ENCODE assay signal across 29 cellular contexts in genomic region chr3:196559826-196560225, GRCh38. TPM values are rescaled to one million over a fixed set of nuclear protein-coding genes. Genes with fewer than 3 reads are reported as not detected.
A peak's percentile ranks its signal among the peaks of the same experiment; 100 is the strongest.
DNase-seq lines count a peak whose midpoint lies in the region; ATAC-seq and TF ChIP-seq lines count a peak whose summit lies in the region.
"Had no signal": no experiment of that assay in that cellular context is flagged by ENCODE, and none has a peak within 500 bp of the region (broad histone marks: within the 10 kb centered on the region; RNA-seq: fewer than 3 reads in every experiment).

No MANE protein-coding gene starts in this region.

- H3K27ac Mint-ChIP-seq in T-cell: peak overlapping the region; percentile 40 to 63
- H3K27ac Mint-ChIP-seq: activated CD4-positive, alpha-beta T cell treated with anti-CD3 and anti-CD28 coated beads for 36 hours; GM23338 had no signal

- no peak overlapping the region for H3K4me3 ChIP-seq in AG04449 (ENCODE audit: low read depth, low read length)
- no peak overlapping the region for H3K4me3 ChIP-seq in fibroblast of villous mesenchyme (ENCODE audit: low read depth, low read length)
- H3K4me3 ChIP-seq: GM23338, left ventricle myocardium inferior, Peyer's patch, skin epidermis, transverse colon had no signal

- H3K27me3 Mint-ChIP-seq in T-cell: no peaks in the 10 kb centered on the region
- H3K27me3 Mint-ChIP-seq: activated CD4-positive, alpha-beta T cell treated with anti-CD3 and anti-CD28 coated beads for 36 hours; stimulated activated memory B cell treated with anti-CD40 and anti-IgM and Interleukin-4, amounts not matched to agents 10 μg/mL and 1 μg/mL and 100 μg/mL, for 72 hours had no signal

- POLR2A ChIA-PET in AG04449 (lab: Yijun Ruan, JAX) (no interaction called here), T-cell (lab: Charles Lee) (interaction anchor here in 1 of 2 donors (0.7 kb wide), 1 partner anchor 160 kb away, joined by 4 read pairs; no protein-coding TSS in a partner anchor)

- DNase-seq in AG04449 (ENCODE audit: low read depth, low spot score) (peak; percentile 2), EL (peak; percentile 52), T-cell (no peak), fibroblast of villous mesenchyme (ENCODE audit: low read depth) (peak; percentile 15), iPS-NIHi11 (ENCODE audit: low spot score) (no peak), GOT3 (lab: John Stamatoyannopoulos, UW) (no peak)
- DNase-seq: activated CD4-positive, alpha-beta T cell treated with anti-CD3 and anti-CD28 coated beads for 36 hours; activated naive CD4-positive, alpha-beta T cell treated with anti-CD3 and anti-CD28 coated beads, Interleukin-2, amount 50 U/mL, for 16 hours; C1 segment of cervical spinal cord; GF-D8; glutamatergic neuron; islet precursor cell; KBM-7; left ventricle myocardium inferior; mesendoderm; MM.1S; NCI-H1105 treated with DMSO at 0.1 percent for 48 hours; NCI-H345; Peyer's patch; retina; SIG-M5; T-helper 9 cell; transverse colon had no signal

- TF ChIP-seq CTCF in AG04449 (IDR thresholded peaks at IDR 0.05; ENCODE audit: insufficient read depth, low read length, missing control alignments) (no peak), fibroblast of villous mesenchyme (IDR thresholded peaks at IDR 0.05; ENCODE audit: insufficient read depth, low read depth, low read length) (no peak)

- H3K9me3 Mint-ChIP-seq in T-cell: no peaks in the 10 kb centered on the region
- H3K9me3 Mint-ChIP-seq: GM23338; neural crest cell; stimulated activated memory B cell treated with anti-CD40 and anti-IgM and Interleukin-4, amounts not matched to agents 10 μg/mL and 1 μg/mL and 100 μg/mL, for 72 hours had no signal

- H3K4me3 Mint-ChIP-seq in T-cell: no peak overlapping the region
- H3K4me3 Mint-ChIP-seq: activated CD4-positive, alpha-beta T cell treated with anti-CD3 and anti-CD28 coated beads for 36 hours; GM23338; neural crest cell; stimulated activated memory B cell treated with anti-CD40 and anti-IgM and Interleukin-4, amounts not matched to agents 10 μg/mL and 1 μg/mL and 100 μg/mL, for 72 hours had no signal

- peaks cover 26% of the 10 kb centered on the region for H3K36me3 Mint-ChIP-seq in T-cell

- ATAC-seq in T-cell (replicated peaks in 1 of 4) (peak in 2 of 4 experiments; percentile 30 to 47), GM21786 (IDR thresholded peaks at IDR 0.05; ENCODE audit: unreplicated experiment) (no peak)
- ATAC-seq: activated CD4-positive, alpha-beta T cell treated with anti-CD3 and anti-CD28 coated beads for 36 hours; GM23338; stimulated activated memory B cell treated with anti-CD40 and anti-IgM and Interleukin-4, amounts not matched to agents 10 μg/mL and 1 μg/mL and 100 μg/mL, for 72 hours had no signal

- CTCF ChIA-PET in AG04449 (lab: Yijun Ruan, JAX): no interaction called here
- CTCF ChIA-PET in T-cell (lab: Charles Lee): interaction anchor here in 1 of 2 donors (1.0 kb wide), 1 partner anchor 310 kb away, joined by 3 read pairs; no protein-coding TSS in a partner anchor

- peaks cover 34 to 52% (median 52%) of the 10 kb centered on the region in 3 donors for H3K4me1 Mint-ChIP-seq in T-cell
- H3K4me1 Mint-ChIP-seq: GM23338, neural crest cell had no signal

RNA-seq across cellular contexts. Expression of gene WDR53, which starts 8.5 kb away (rescaled TPM):
- total RNA-seq in T-cell (10 to 100 TPM; 19.2 to 29.8 (median 25.5) TPM), fibroblast of villous mesenchyme (5.5 and 6.9 TPM in 2 replicates)

RNA-seq across cellular contexts. Expression of gene FBXO45, which starts 8.6 kb away (rescaled TPM):
- total RNA-seq in T-cell (1 to 10 TPM; 4.9 to 9.5 (median 8.2) TPM), fibroblast of villous mesenchyme (9.3 and 12.5 TPM in 2 replicates)

RNA-seq across cellular contexts. Expression of gene SMCO1, which starts 44.7 kb away (rescaled TPM):
- total RNA-seq in T-cell (not detected), fibroblast of villous mesenchyme (under 0.01 TPM in 1 of 2 replicates, not detected in the other)
- total RNA-seq: activated CD4-positive, alpha-beta T cell treated with anti-CD3 and anti-CD28 coated beads for 36 hours; GM23338; neural crest cell; Peyer's patch; subcutaneous adipose tissue; transverse colon had no signal

RNA-seq across cellular contexts. Expression of gene RNF168, which starts 56.3 kb away (rescaled TPM):
- total RNA-seq in T-cell (10 to 100 TPM; 27.1 to 71.2 (median 64.8) TPM), fibroblast of villous mesenchyme (17.1 and 22.5 TPM in 2 replicates)

Comparison
In these comparisons a context has a peak if more than half of its experiments do, and no peak if none do; other contexts are left out.
1. DNase-seq: peak in AG04449 (single experiment), EL (single experiment) and fibroblast of villous mesenchyme (single experiment); none in T-cell (0 of 34), iPS-NIHi11 (single experiment) and GOT3 (single experiment).